In genomic region chr3:171833775-171834460, GRCh38 we compare ENCODE assay signal across 8 cellular contexts. TPM values are rescaled to one million over a fixed set of nuclear protein-coding genes. Genes with fewer than 3 reads are reported as not detected.
DNase-seq lines count a peak whose midpoint lies in the region; ATAC-seq, FAIRE-seq and TF ChIP-seq lines count a peak whose summit lies in the region.

No MANE protein-coding gene starts in this region.

- no peaks in the 10 kb centered on the region for H4K20me1 ChIP-seq in KMS-11 (ENCODE audit: insufficient read depth)

- FAIRE-seq in A204.1 (lab: Jason Lieb, UNC) = peak; percentile 54

- H3K4me3 ChIP-seq in KMS-11 (IDR thresholded peaks at IDR 0.05; ENCODE audit: insufficient read depth, low read depth, low read length) = no peak overlapping the region
- H3K4me3 ChIP-seq in WERI-Rb-1 (ENCODE audit: low read depth, low read length) = no peak overlapping the region

- H3K36me3 ChIP-seq in KMS-11 (ENCODE audit: insufficient read depth) (no peaks in the 10 kb centered on the region), WERI-Rb-1 (no peaks in the 10 kb centered on the region)

- peaks cover 6% of the 10 kb centered on the region for H3K4me1 ChIP-seq in KMS-11 (ENCODE audit: low read depth, poor library complexity, severe bottlenecking)

- no peak overlapping the region for H3K4me2 ChIP-seq in KMS-11

- TF ChIP-seq CTCF in GM12874 (IDR thresholded peaks at IDR 0.05; ENCODE audit: insufficient read depth, low read depth, low read length) (peak; percentile 39; the same call in 1 of the 2 replicates), KMS-11 (conservative IDR thresholded peaks at IDR 0.05; ENCODE audit: low read depth, low read length) (peak; percentile 54), WERI-Rb-1 (IDR thresholded peaks at IDR 0.05; ENCODE audit: low read depth, low read length) (peak; percentile 35; the same call in 1 of the 2 replicates)

- no peak overlapping the region for H3K9ac ChIP-seq in KMS-11

- H3K27me3 ChIP-seq in KMS-11 (ENCODE audit: insufficient read depth, low read depth) (no peaks in the 10 kb centered on the region), WERI-Rb-1 (ENCODE audit: insufficient read depth, low read depth, severe bottlenecking) (no peaks in the 10 kb centered on the region)

- no peak overlapping the region for H3K27ac ChIP-seq in KMS-11
- H3K27ac ChIP-seq in WERI-Rb-1 = no peak overlapping the region

- H3K79me2 ChIP-seq in KMS-11 (ENCODE audit: insufficient read depth, low read depth) = no peaks in the 10 kb centered on the region

- H3K9me3 ChIP-seq in WERI-Rb-1 (ENCODE audit: severe bottlenecking) = no peaks in the 10 kb centered on the region

- H2AFZ ChIP-seq in KMS-11 (ENCODE audit: low read depth) = no peak overlapping the region

- ATAC-seq in left lobe of liver (peak; percentile 49), HG03097 (IDR thresholded peaks at IDR 0.05; ENCODE audit: low FRiP score, unreplicated experiment) (no peak)

- no peak for DNase-seq in WERI-Rb-1
- no peak for DNase-seq in left lobe of liver (ENCODE audit: low spot score)
- no peak for DNase-seq in HK-2 (ENCODE audit: unreplicated experiment)
- no peak for DNase-seq in activated naive CD4-positive, alpha-beta T cell treated with Interleukin-2 at 50 U/mL for 16 hours

RNA-seq across cellular contexts. Expression of gene TMEM212, which starts 9.2 kb away (rescaled TPM):
- not detected for total RNA-seq in left lobe of liver

RNA-seq across cellular contexts. Expression of gene PLD1, which starts 23.6 kb away (rescaled TPM):
- total RNA-seq in left lobe of liver = 15.2 TPM
